1 cellular context compared by ENCODE assay signal in genomic region chr1:161044908-161045748, GRCh38.
TF ChIP-seq lines count a peak whose summit lies in the region.

No MANE protein-coding gene starts in this region.

TF ChIP-seq in IMR-90, 13 proteins besides CTCF, POLR2A, EP300 and RAD21:
- TF ChIP-seq MXI1 (IDR thresholded peaks at IDR 0.05; ENCODE audit: borderline replicate concordance, low read depth, low read length) = 0 out of 2 replicates have a peak, but pooled peaks have one; percentile 33
- TF ChIP-seq SMC3 (IDR thresholded peaks at IDR 0.05; ENCODE audit: low read depth, low read length) = no peak
- no peak for TF ChIP-seq RFX5 (IDR thresholded peaks at IDR 0.05; ENCODE audit: low read depth, low read length)
- TF ChIP-seq MAFK (IDR thresholded peaks at IDR 0.05; ENCODE audit: low read depth, low read length) = no peak
- no peak for TF ChIP-seq RCOR1 (IDR thresholded peaks at IDR 0.05; ENCODE audit: insufficient replicate concordance, low read length)
- TF ChIP-seq MAZ (IDR thresholded peaks at IDR 0.05; ENCODE audit: borderline replicate concordance, low read depth, low read length) = no peak
- no peak for TF ChIP-seq CHD1 (IDR thresholded peaks at IDR 0.05; ENCODE audit: low read depth, low read length)
- TF ChIP-seq CEBPB (IDR thresholded peaks at IDR 0.05; ENCODE audit: low read depth, low read length) = no peak
- TF ChIP-seq USF2 (IDR thresholded peaks at IDR 0.05; ENCODE audit: low read depth, low read length) = no peak; the same call in 1 of the 2 replicates
